Comparison of ENCODE assay signal across 19 cellular contexts in the genomic region with DNA sequence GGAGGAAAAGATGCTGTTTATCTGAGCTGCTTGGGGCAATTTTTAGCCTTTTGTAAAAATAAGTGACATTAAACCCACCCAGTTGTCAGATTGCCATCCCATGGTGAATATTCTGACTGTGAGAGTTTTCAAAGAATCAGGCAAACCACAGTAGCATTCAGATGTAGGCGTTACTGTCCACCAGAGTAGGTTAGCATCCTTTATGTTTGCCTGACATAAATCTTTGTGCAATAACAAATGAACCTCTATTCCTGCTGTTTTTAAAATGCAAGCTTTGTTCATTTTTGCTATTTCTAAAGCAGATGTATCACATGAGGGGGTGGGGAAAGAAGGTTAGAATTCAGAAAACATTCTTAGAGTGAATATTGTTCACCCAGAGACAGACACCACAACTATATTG.
DNase-seq lines count a peak whose midpoint lies in the region; TF ChIP-seq lines count a peak whose summit lies in the region.
"Had no signal": no experiment of that assay in that cellular context is flagged by ENCODE, and none has a peak within 500 bp of the region (broad histone marks: within the 10 kb centered on the region; RNA-seq: fewer than 3 reads in every experiment).

No MANE protein-coding gene starts in this region.

- no peaks in the 10 kb centered on the region for H4K20me1 ChIP-seq in SU-DHL-6 (ENCODE audit: low read depth, low read length)
- H4K20me1 ChIP-seq: BLaER1 treated with 17β-estradiol and CSF1 and Interleukin-3, amounts not matched to agents 10 nM and 100 nM had no signal

- peak; percentile 6 for DNase-seq in COLO829 (ENCODE audit: low spot score)
- peak; percentile 11 for DNase-seq in NCI-H69 (lab: John Stamatoyannopoulos, UW)
- DNase-seq in effector memory CD4-positive, alpha-beta T cell: no peak
- DNase-seq in activated naive CD4-positive, alpha-beta T cell treated with Interleukin-2 at 50 U/mL for 16 hours: no peak
- no peak for DNase-seq in NCI-H2029 (lab: John Stamatoyannopoulos, UW)
- DNase-seq: 8988T; ACHN; AML-193; BE2C; Caco-2; CD4-positive, alpha-beta memory T cell; DMS153; DND-41; GOT3; HFFc6 had no signal

- H3K4me2 ChIP-seq in SU-DHL-6 (ENCODE audit: low read depth, low read length, poor library complexity, severe bottlenecking): no peak overlapping the region
- H3K4me2 ChIP-seq: A549; BLaER1 treated with 17β-estradiol and CSF1 and Interleukin-3, amounts not matched to agents 10 nM and 100 nM had no signal

- H2AFZ ChIP-seq in SU-DHL-6 (ENCODE audit: low read depth, low read length, severe bottlenecking): peak overlapping the region; percentile 68

- no peaks in the 10 kb centered on the region for H3K9me3 ChIP-seq in SU-DHL-6 (ENCODE audit: insufficient read depth, low read length)
- no peaks in the 10 kb centered on the region for H3K9me3 ChIP-seq in effector memory CD4-positive, alpha-beta T cell (ENCODE audit: control insufficient read depth, low read length)
- H3K9me3 ChIP-seq: A549; BE2C; BLaER1 treated with 17β-estradiol and CSF1 and Interleukin-3, amounts not matched to agents 10 nM and 100 nM; Caco-2; HAP-1 had no signal

- no peak overlapping the region for H3K4me3 ChIP-seq in SU-DHL-6 (ENCODE audit: insufficient read depth, low read length, poor library complexity, severe bottlenecking)
- H3K4me3 ChIP-seq in effector memory CD4-positive, alpha-beta T cell (ENCODE audit: insufficient read depth, low read depth, low read length, poor library complexity, severe bottlenecking): no peak overlapping the region
- H3K4me3 ChIP-seq: A549; BLaER1 treated with 17β-estradiol and CSF1 and Interleukin-3, amounts not matched to agents 10 nM and 100 nM; HAP-1 had no signal

- H3K36me3 ChIP-seq in SU-DHL-6 (ENCODE audit: low read length): no peaks in the 10 kb centered on the region
- no peaks in the 10 kb centered on the region for H3K36me3 ChIP-seq in effector memory CD4-positive, alpha-beta T cell (ENCODE audit: control insufficient read depth, insufficient read depth, low read length)
- H3K36me3 ChIP-seq: BE2C; BLaER1 treated with 17β-estradiol and CSF1 and Interleukin-3, amounts not matched to agents 10 nM and 100 nM; HAP-1 had no signal

- H3F3A ChIP-seq in SU-DHL-6 (ENCODE audit: insufficient read depth): no peaks in the 10 kb centered on the region

- TF ChIP-seq CTCF in SU-DHL-6 (IDR thresholded peaks at IDR 0.05; ENCODE audit: insufficient read depth, low read length, poor library complexity, severe bottlenecking): no peak

- no peak overlapping the region for H3K27ac ChIP-seq in SU-DHL-6 (ENCODE audit: low read depth, low read length)
- H3K27ac ChIP-seq in effector memory CD4-positive, alpha-beta T cell (ENCODE audit: insufficient read depth, low read length, poor library complexity, severe bottlenecking): no peak overlapping the region
- H3K27ac ChIP-seq: A549; BLaER1 treated with 17β-estradiol and CSF1 and Interleukin-3, amounts not matched to agents 10 nM and 100 nM had no signal

- no peaks in the 10 kb centered on the region for H3K9me2 ChIP-seq in SU-DHL-6 (replicated peaks; ENCODE audit: insufficient read depth, low read length)

- H3K9ac ChIP-seq in SU-DHL-6 (ENCODE audit: low read length): no peak overlapping the region
- H3K9ac ChIP-seq: BLaER1 treated with 17β-estradiol and CSF1 and Interleukin-3, amounts not matched to agents 10 nM and 100 nM had no signal

- H3K27me3 ChIP-seq in SU-DHL-6 (ENCODE audit: low read length): no peaks in the 10 kb centered on the region
- H3K27me3 ChIP-seq in effector memory CD4-positive, alpha-beta T cell (replicated peaks; ENCODE audit: control insufficient read depth, insufficient read depth, low read length, poor library complexity, severe bottlenecking): no peaks in the 10 kb centered on the region
- H3K27me3 ChIP-seq: BE2C; BLaER1 treated with 17β-estradiol and CSF1 and Interleukin-3, amounts not matched to agents 10 nM and 100 nM had no signal

- no peaks in the 10 kb centered on the region for H3K79me2 ChIP-seq in SU-DHL-6 (ENCODE audit: insufficient read depth, low read length)

- no peaks in the 10 kb centered on the region for H3K4me1 ChIP-seq in effector memory CD4-positive, alpha-beta T cell (ENCODE audit: control insufficient read depth, insufficient read depth, low read length, poor library complexity, severe bottlenecking)
- H3K4me1 ChIP-seq: A549; BE2C; BLaER1 treated with 17β-estradiol and CSF1 and Interleukin-3, amounts not matched to agents 10 nM and 100 nM; Caco-2; HAP-1 had no signal

Comparison
In these comparisons a context has a peak if more than half of its experiments do, and no peak if none do; other contexts are left out.
1. DNase-seq: peak in COLO829 (single experiment) and NCI-H69 (single experiment); none in effector memory CD4-positive, alpha-beta T cell (0 of 3), activated naive CD4-positive, alpha-beta T cell treated with Interleukin-2 at 50 U/mL for 16 hours (single experiment) and NCI-H2029 (single experiment).